ENCODE assay signal across 1 cellular context in genomic region chr17:50916026-50916707, GRCh38.
A peak's percentile ranks its signal among the peaks of the same experiment; 100 is the strongest.
TF ChIP-seq lines count a peak whose summit lies in the region.

No MANE protein-coding gene starts in this region.

TF ChIP-seq in K562, 482 proteins besides CTCF, POLR2A, EP300 and RAD21 (continued from another document and continues in another):
- TF ChIP-seq ZNF318 (IDR thresholded peaks at IDR 0.05; ENCODE audit: borderline replicate concordance in 1 of 2, low read depth in 1 of 2) (no peak), KDM1A (IDR thresholded peaks at IDR 0.05) (peak; percentile 88 to 91), SETDB1 (IDR thresholded peaks at IDR 0.05; ENCODE audit: low read length) (no peak), RREB1 (CRISPR knock-in tag; IDR thresholded peaks at IDR 0.05) (no peak), E2F6 (IDR thresholded peaks at IDR 0.05; ENCODE audit: borderline replicate concordance in 1 of 2, extremely low read depth in 1 of 2, insufficient read depth in 1 of 2, insufficient read length in 1 of 2, low read depth in 1 of 2, low read length in 1 of 2, poor library complexity in 1 of 2, severe bottlenecking in 1 of 2) (no peak), KAT8 (IDR thresholded peaks at IDR 0.05; ENCODE audit: low read depth) (no peak), RAD51 (IDR thresholded peaks at IDR 0.05; ENCODE audit: borderline replicate concordance, low read depth) (no peak), JUN (IDR thresholded peaks at IDR 0.05; ENCODE audit: borderline replicate concordance, low read depth, low read length) (no peak), JUN (CRISPR knock-in tag; IDR thresholded peaks at IDR 0.05; ENCODE audit: borderline replicate concordance) (no peak), FUS (optimal IDR thresholded peaks at IDR 0.05; ENCODE audit: low read depth, low read length) (no peak), MYNN (IDR thresholded peaks at IDR 0.05) (no peak), MYNN (CRISPR knock-in tag; IDR thresholded peaks at IDR 0.05) (no peak), ZNF780A (CRISPR knock-in tag; IDR thresholded peaks at IDR 0.05) (no peak), TCF3 (CRISPR knock-in tag; IDR thresholded peaks at IDR 0.05) (no peak), ZBTB40 (IDR thresholded peaks at IDR 0.05) (no peak), ZBTB40 (CRISPR knock-in tag; IDR thresholded peaks at IDR 0.05) (no peak), ELF1 (tag; IDR thresholded peaks at IDR 0.05) (no peak), SNAPC5 (CRISPR knock-in tag; IDR thresholded peaks at IDR 0.05) (no peak), ZNF24 (IDR thresholded peaks at IDR 0.05) (no peak), FOSL1 (tag; conservative IDR thresholded peaks at IDR 0.05) (peak; percentile 38; the same call in 1 of the 2 replicates), HES1 (IDR thresholded peaks at IDR 0.05; ENCODE audit: low read depth) (no peak), BHLHE40 (IDR thresholded peaks at IDR 0.05; ENCODE audit: low read length) (no peak), RNF2 (IDR thresholded peaks at IDR 0.05) (no peak), CSDE1 (IDR thresholded peaks at IDR 0.05) (no peak), SREBF1 (IDR thresholded peaks at IDR 0.05; ENCODE audit: borderline replicate concordance, low read depth, low read length) (no peak), ZBTB9 (CRISPR knock-in tag; IDR thresholded peaks at IDR 0.05) (no peak)
